17 cellular contexts compared by ENCODE assay signal in the genomic region with DNA sequence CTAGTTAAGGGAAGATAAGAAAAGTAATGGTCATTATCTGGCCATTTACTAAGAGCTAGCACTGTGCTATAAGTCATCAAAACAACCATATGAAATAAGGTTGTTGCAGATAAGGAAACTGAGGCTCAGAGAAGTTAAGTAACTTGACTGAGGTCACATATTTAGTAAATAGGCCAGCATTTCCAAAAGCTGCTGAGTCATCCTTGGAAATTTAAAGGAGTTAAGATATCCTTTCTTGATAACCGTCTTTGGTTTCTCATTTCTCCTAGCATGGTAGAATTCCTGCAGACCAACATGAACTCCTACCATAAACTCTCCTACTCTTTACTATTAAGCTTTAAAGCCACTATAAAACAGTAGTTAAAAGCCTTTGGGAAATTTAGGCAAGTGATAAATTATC.
A peak's percentile ranks its signal among the peaks of the same experiment; 100 is the strongest.
DNase-seq lines count a peak whose midpoint lies in the region; ATAC-seq, FAIRE-seq and TF ChIP-seq lines count a peak whose summit lies in the region.
"Had no signal": no experiment of that assay in that cellular context is flagged by ENCODE, and none has a peak within 500 bp of the region (broad histone marks: within the 10 kb centered on the region; RNA-seq: fewer than 3 reads in every experiment).

No MANE protein-coding gene starts in this region.

- H3K4me1 ChIP-seq in H1 (replicated peaks in 1 of 4; ENCODE audit: control insufficient read depth in 3 of 4, insufficient read depth in 4 of 4, low read length in 3 of 4) (no peaks in the 10 kb centered on the region), parathyroid adenoma (peaks cover 10% of the 10 kb centered on the region)
- H3K4me1 ChIP-seq in effector memory CD4-positive, alpha-beta T cell (ENCODE audit: control insufficient read depth, insufficient read depth, low read length, poor library complexity, severe bottlenecking), result no peaks in the 10 kb centered on the region

- H3K23ac ChIP-seq in H1 (ENCODE audit: insufficient read length), result no peak overlapping the region

- peak; percentile 12 for DNase-seq in EH (ENCODE audit: low read depth)
- peak; percentile 49 for DNase-seq in amniotic epithelial cell (ENCODE audit: low read depth)
- DNase-seq in H1 (ENCODE audit: low read depth in 1 of 2, low spot score in 2 of 2), result no peak
- no peak for DNase-seq in GM12891 (ENCODE audit: insufficient read length, low spot score)
- no peak for DNase-seq in effector memory CD4-positive, alpha-beta T cell
- DNase-seq: AML-193; Caco-2; CD4-positive, alpha-beta T cell; GDM1; HCEC 1CT had no signal

- H3K14ac ChIP-seq in H1 (ENCODE audit: insufficient read length), result no peak overlapping the region

- TF ChIP-seq POLR2A in H1 (IDR thresholded peaks at IDR 0.05; ENCODE audit: control extremely low read depth in 1 of 2, low read depth in 2 of 2, low read length in 2 of 2), result no peak
- no peak for TF ChIP-seq POLR2A in GM12891 (IDR thresholded peaks at IDR 0.05; ENCODE audit: low read depth, low read length)

- H3K79me1 ChIP-seq in H1 (ENCODE audit: low read depth, low read length), result no peaks in the 10 kb centered on the region

- POLR2A ChIA-PET in H1 (lab: Charles Lee; ENCODE audit: partially characterized antibody), result no interaction called here

- no peaks in the 10 kb centered on the region for H3K23me2 ChIP-seq in H1 (ENCODE audit: low read depth, low read length)

- TF ChIP-seq CTCF in H1 (IDR thresholded peaks at IDR 0.05; ENCODE audit: control extremely low read depth in 1 of 3, insufficient read depth in 1 of 3, low read depth in 1 of 3, low read length in 3 of 3), result no peak
- no peak for TF ChIP-seq CTCF in parathyroid adenoma (IDR thresholded peaks at IDR 0.05)

- H3K27ac ChIP-seq in H1 (ENCODE audit: low read depth, low read length) (no peak overlapping the region), parathyroid adenoma (no peak overlapping the region)
- H3K27ac ChIP-seq in effector memory CD4-positive, alpha-beta T cell (ENCODE audit: insufficient read depth, low read length, poor library complexity, severe bottlenecking), result no peak overlapping the region
- H3K27ac ChIP-seq: C4-2B, GM23248 had no signal

- no peak overlapping the region; the same call in 1 of the 2 replicates for H2AFZ ChIP-seq in H1 (ENCODE audit: low read length)
- H2AFZ ChIP-seq in parathyroid adenoma, result no peak overlapping the region
- H2AFZ ChIP-seq: GM23248 had no signal

- H3K79me2 ChIP-seq in H1 (ENCODE audit: control insufficient read depth in 1 of 2, insufficient read depth in 2 of 2, low read length in 2 of 2), result no peaks in the 10 kb centered on the region; a peak in 1 of 4 replicates
- no peaks in the 10 kb centered on the region for H3K79me2 ChIP-seq in parathyroid adenoma

- no peak overlapping the region for H2AK5ac ChIP-seq in H1 (ENCODE audit: low read depth, low read length)

- H3K36me3 ChIP-seq in H1 (ENCODE audit: control insufficient read depth in 2 of 4, insufficient read depth in 4 of 4, low read length in 3 of 4) (no peaks in the 10 kb centered on the region), parathyroid adenoma (ENCODE audit: control insufficient read depth, insufficient read depth, low read length) (no peaks in the 10 kb centered on the region)
- no peaks in the 10 kb centered on the region for H3K36me3 ChIP-seq in effector memory CD4-positive, alpha-beta T cell (ENCODE audit: control insufficient read depth, insufficient read depth, low read length)

- no peak overlapping the region for H2BK15ac ChIP-seq in H1 (ENCODE audit: low read length)

- no peak overlapping the region for H4K5ac ChIP-seq in H1 (ENCODE audit: insufficient read length, low read depth, low read length)

- H3K4ac ChIP-seq in H1 (replicated peaks; ENCODE audit: insufficient read length, low read depth, low read length), result no peak overlapping the region

- H3K18ac ChIP-seq in H1 (ENCODE audit: extremely low read depth, low read length), result no peak overlapping the region

- H3K4me3 ChIP-seq in H1 (ENCODE audit: extremely low read depth in 1 of 4, insufficient read depth in 2 of 4, low read depth in 3 of 4, low read length in 4 of 4), result no peak overlapping the region
- no peak overlapping the region for H3K4me3 ChIP-seq in parathyroid adenoma (ENCODE audit: low read depth, low read length)
- H3K4me3 ChIP-seq in effector memory CD4-positive, alpha-beta T cell (ENCODE audit: insufficient read depth, low read depth, low read length, poor library complexity, severe bottlenecking), result no peak overlapping the region
- H3K4me3 ChIP-seq: GM23248 had no signal

- H3K9me3 ChIP-seq in H1 (ENCODE audit: insufficient read depth in 2 of 2, low read depth in 1 of 2, low read length in 1 of 2), result no peaks in the 10 kb centered on the region
- no peaks in the 10 kb centered on the region for H3K9me3 ChIP-seq in parathyroid adenoma (ENCODE audit: control insufficient read depth, low read length)
- H3K9me3 ChIP-seq in effector memory CD4-positive, alpha-beta T cell (ENCODE audit: control insufficient read depth, low read length), result no peaks in the 10 kb centered on the region
- H3K9me3 ChIP-seq: Caco-2 had no signal

- no peak for ATAC-seq in HG03280 (IDR thresholded peaks at IDR 0.05; ENCODE audit: unreplicated experiment)

- H2BK20ac ChIP-seq in H1 (ENCODE audit: low read length), result no peak overlapping the region

- TF ChIP-seq RAD21 in H1 (IDR thresholded peaks at IDR 0.05 in 1 of 2, conservative IDR thresholded peaks at IDR 0.05 in 1 of 2; ENCODE audit: low read depth in 2 of 2, low read length in 2 of 2), result no peak

- H2BK5ac ChIP-seq in H1 (ENCODE audit: low read depth, low read length), result no peak overlapping the region

- H2BK12ac ChIP-seq in H1 (ENCODE audit: low read depth, low read length), result no peak overlapping the region

- CTCF ChIA-PET in H1 (lab: Charles Lee; ENCODE audit: partially characterized antibody), result interaction anchor here (0.9 to 1.2 kb wide), 2 partner anchors 15 to 17 kb away, joined by 3 to 6 read pairs; no protein-coding TSS in a partner anchor

- H3K4me2 ChIP-seq in H1 (ENCODE audit: insufficient read depth in 1 of 2, low read depth in 2 of 2, low read length in 2 of 2), result no peak overlapping the region
- H3K4me2 ChIP-seq in parathyroid adenoma (ENCODE audit: low read length), result peak overlapping the region; percentile 26

- WGBS in H1 (ENCODE audit: extremely low coverage in 1 of 2, insufficient coverage in 1 of 2, insufficient read length in 1 of 2, insufficient replicate concordance in 2 of 2, low coverage in 1 of 2, low lambda C conversion rate in 2 of 2, missing lambda C conversion rate in 1 of 2), 2 experiments, result 83% methylated on average over 1 of the region's 1 CpG; no CpG with 5 or more reads in 1 of the 2 experiments

- no peaks in the 10 kb centered on the region for H4K20me1 ChIP-seq in H1 (replicated peaks in 1 of 2; ENCODE audit: control insufficient read depth in 1 of 2, insufficient read depth in 2 of 2, low read length in 2 of 2)

- H4K91ac ChIP-seq in H1 (replicated peaks; ENCODE audit: insufficient read length, low read length), result no peak overlapping the region

- H3K27me3 ChIP-seq in H1 (replicated peaks in 1 of 4; ENCODE audit: control insufficient read depth in 3 of 4, extremely low read depth in 1 of 4, insufficient read depth in 3 of 4, low read length in 3 of 4), result no peaks in the 10 kb centered on the region
- H3K27me3 ChIP-seq in parathyroid adenoma (ENCODE audit: control insufficient read depth, insufficient read depth, low read length), result no peaks in the 10 kb centered on the region
- no peaks in the 10 kb centered on the region for H3K27me3 ChIP-seq in effector memory CD4-positive, alpha-beta T cell (replicated peaks; ENCODE audit: control insufficient read depth, insufficient read depth, low read length, poor library complexity, severe bottlenecking)

- no peak for FAIRE-seq in H1 (lab: Jason Lieb, UNC)
- FAIRE-seq in GM12891 (lab: Jason Lieb, UNC), result no peak
- FAIRE-seq: A204.1, D721Med, H54 had no signal

- no peak overlapping the region for H4K8ac ChIP-seq in H1 (ENCODE audit: extremely low read depth, insufficient read depth, low read length)

- no peak overlapping the region for H3K56ac ChIP-seq in H1 (replicated peaks; ENCODE audit: insufficient read length, low read depth, low read length)

- TF ChIP-seq EP300 in H1 (IDR thresholded peaks at IDR 0.05; ENCODE audit: borderline replicate concordance in 1 of 2, low read depth in 2 of 2, low read length in 2 of 2), result no peak

- no peak overlapping the region for H3K9ac ChIP-seq in H1 (replicated peaks in 1 of 4; ENCODE audit: extremely low read depth in 1 of 4, low read depth in 3 of 4, low read length in 3 of 4)
- no peak overlapping the region for H3K9ac ChIP-seq in parathyroid adenoma
- H3K9ac ChIP-seq: GM23248 had no signal

- no peak overlapping the region for H2BK120ac ChIP-seq in H1 (replicated peaks; ENCODE audit: low read depth, low read length)

TF ChIP-seq in H1, 55 proteins besides CTCF, POLR2A, EP300 and RAD21 (continues in another document):
- no peak for TF ChIP-seq JUN (IDR thresholded peaks at IDR 0.05; ENCODE audit: low read depth, low read length)
- no peak for TF ChIP-seq KDM1A (IDR thresholded peaks at IDR 0.05; ENCODE audit: borderline replicate concordance, low read length)
- TF ChIP-seq BACH1 (IDR thresholded peaks at IDR 0.05; ENCODE audit: low read length), result peak; percentile 63
- no peak for TF ChIP-seq JUND (IDR thresholded peaks at IDR 0.05; ENCODE audit: low read length)
- no peak for TF ChIP-seq EGR1 (IDR thresholded peaks at IDR 0.05; ENCODE audit: borderline replicate concordance, low read depth, low read length)
- TF ChIP-seq CBX8 (IDR thresholded peaks at IDR 0.05; ENCODE audit: borderline replicate concordance, low read depth, low read length), result no peak
- no peak for TF ChIP-seq SP1 (IDR thresholded peaks at IDR 0.05; ENCODE audit: low read depth, low read length)
- no peak for TF ChIP-seq EZH2 (IDR thresholded peaks at IDR 0.05; ENCODE audit: low read depth, low read length, severe bottlenecking)
- no peak for TF ChIP-seq TAF7 (optimal IDR thresholded peaks at IDR 0.05; ENCODE audit: borderline replicate concordance, low read depth, low read length)

TF ChIP-seq in GM12891, 5 proteins besides CTCF, POLR2A, EP300 and RAD21:
- TF ChIP-seq POU2F2 (IDR thresholded peaks at IDR 0.05; ENCODE audit: low read depth, low read length), result no peak
- no peak for TF ChIP-seq POLR2AphosphoS5 (IDR thresholded peaks at IDR 0.05; ENCODE audit: low read depth, low read length)
- no peak for TF ChIP-seq PAX5 (IDR thresholded peaks at IDR 0.05; ENCODE audit: insufficient read depth, low read length, severe bottlenecking)
- TF ChIP-seq TAF1 (IDR thresholded peaks at IDR 0.05; ENCODE audit: low read depth, low read length), result no peak
- TF ChIP-seq SPI1 (IDR thresholded peaks at IDR 0.05; ENCODE audit: low read depth, low read length), result no peak

Comparison
In these comparisons a context has a peak if more than half of its experiments do, and no peak if none do; other contexts are left out.
1. DNase-seq: peak in EH (single experiment) and amniotic epithelial cell (single experiment); none in H1 (0 of 2), GM12891 (single experiment) and effector memory CD4-positive, alpha-beta T cell (0 of 3).